In the genomic region with DNA sequence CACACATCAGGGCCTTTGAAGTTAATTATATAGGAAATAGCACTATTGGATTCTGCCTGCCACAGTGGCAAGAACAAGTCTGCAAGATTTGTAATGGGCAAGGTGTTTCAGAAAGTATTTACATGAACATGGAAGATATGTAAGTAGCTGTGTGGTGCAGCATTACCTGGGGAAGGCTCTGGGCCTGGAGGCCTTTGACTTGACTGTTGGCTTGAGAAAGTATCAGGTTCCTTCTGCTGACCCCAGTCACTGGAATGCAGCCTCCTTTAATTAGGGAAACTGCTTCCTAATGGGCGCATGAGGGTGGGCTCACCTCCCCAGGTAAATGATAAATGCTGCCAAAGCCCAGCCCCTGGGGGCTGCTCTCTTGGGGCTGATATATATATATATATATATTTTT, we compare ENCODE assay signal across 28 cellular contexts.
"Had no signal": no experiment of that assay in that cellular context is flagged by ENCODE, and none has a peak within 500 bp of the region (broad histone marks: within the 10 kb centered on the region; RNA-seq: fewer than 3 reads in every experiment).

No MANE protein-coding gene starts in this region.

- H3K27me3 ChIP-seq: hepatocyte, left lung, pancreas, stomach, testis, thyroid gland, transverse colon, upper lobe of left lung, vagina had no signal

- H3K27ac ChIP-seq: hepatocyte, left lung, pancreas, prostate gland, skin epidermis, stomach, testis, transverse colon, upper lobe of left lung, vagina had no signal

- H3K4me3 ChIP-seq: hepatocyte, left lung, lung, pancreas, prostate gland, skin epidermis, stomach, testis, thyroid gland, transverse colon, upper lobe of left lung, vagina had no signal

- H3K4me3 Mint-ChIP-seq: mesothelial cell of epicardium; naive B cell; natural killer cell treated with Interleukin-12 subunit alpha and Interleukin-12 subunit beta and Interleukin-15 and Interleukin-18, amount 100 ng/mL, for 72 hours; stimulated activated naive B cell treated with anti-CD40 and anti-IgM and Interleukin-4, amounts not matched to agents 10 μg/mL and 1 μg/mL and 100 μg/mL, for 72 hours had no signal

- H3K36me3 ChIP-seq: pancreas, prostate gland, thyroid gland, transverse colon, vagina had no signal

- H3K36me3 Mint-ChIP-seq: mesothelial cell of epicardium had no signal

- H3K4me1 ChIP-seq: testis had no signal

- H3K27ac Mint-ChIP-seq: mesothelial cell of epicardium; natural killer cell treated with Interleukin-12 subunit alpha and Interleukin-12 subunit beta and Interleukin-15 and Interleukin-18, amount 100 ng/mL, for 72 hours; stimulated activated naive B cell treated with anti-CD40 and anti-IgM and Interleukin-4, amounts not matched to agents 10 μg/mL and 1 μg/mL and 100 μg/mL, for 72 hours had no signal

- ATAC-seq: left cardiac atrium; left lung; natural killer cell treated with Interleukin-12 subunit alpha and Interleukin-12 subunit beta and Interleukin-15 and Interleukin-18, amount 100 ng/mL, for 72 hours; pancreas; right cardiac atrium; sciatic nerve; stimulated activated naive B cell treated with anti-CD40 and anti-IgM and Interleukin-4, amounts not matched to agents 10 μg/mL and 1 μg/mL and 100 μg/mL, for 72 hours; stimulated activated naive CD8-positive, alpha-beta T cell treated with anti-CD3 and anti-CD28 coated beads, Interleukin-15, Interleukin-2, amounts not matched to agents 100 U/mL and 50 U/mL, for 24 hours had no signal

- H3K9me3 ChIP-seq: left lung, pancreas, prostate gland, stomach, testis, thyroid gland, transverse colon, upper lobe of left lung, vagina had no signal

- H3K9me3 Mint-ChIP-seq: mesothelial cell of epicardium; naive B cell; natural killer cell treated with Interleukin-12 subunit alpha and Interleukin-12 subunit beta and Interleukin-15 and Interleukin-18, amount 100 ng/mL, for 72 hours; stimulated activated naive B cell treated with anti-CD40 and anti-IgM and Interleukin-4, amounts not matched to agents 10 μg/mL and 1 μg/mL and 100 μg/mL, for 72 hours had no signal

- H3K4me2 ChIP-seq: hepatocyte had no signal

- H3K27me3 Mint-ChIP-seq: naive B cell; natural killer cell treated with Interleukin-12 subunit alpha and Interleukin-12 subunit beta and Interleukin-15 and Interleukin-18, amount 100 ng/mL, for 72 hours; stimulated activated naive B cell treated with anti-CD40 and anti-IgM and Interleukin-4, amounts not matched to agents 10 μg/mL and 1 μg/mL and 100 μg/mL, for 72 hours had no signal

- DNase-seq: kidney glomerular epithelial cell; left cardiac atrium; left lung; mesendoderm; naive B cell; pancreas; posterior cingulate gyrus; retina; right cardiac atrium; stimulated activated CD4-positive, alpha-beta T cell treated with anti-CD3 and anti-CD28 coated beads, Interleukin-12 subunit alpha, Interleukin-12 subunit beta, amount 100 ng/mL, for 4 hours; stimulated activated CD4-positive, alpha-beta T cell treated with anti-CD3 and anti-CD28 coated beads, Interleukin-15, amount 100 ng/mL, for 24 hours; stimulated activated CD4-positive, alpha-beta T cell treated with anti-CD3 and anti-CD28 coated beads, Interleukin-2, amount 100 ng/mL, for 24 hours; stimulated activated CD4-positive, alpha-beta T cell treated with anti-CD3 and anti-CD28 coated beads, Interleukin-4, amount 100 ng/mL, for 1 hour; stimulated activated naive B cell treated with anti-CD40 and anti-IgM and Interleukin-4, amounts not matched to agents 10 μg/mL and 1 μg/mL and 100 μg/mL, for 72 hours; stimulated activated naive CD8-positive, alpha-beta T cell treated with anti-CD3 and anti-CD28 coated beads, Interleukin-15, Interleukin-2, amounts not matched to agents 100 U/mL and 50 U/mL, for 24 hours; stomach; testis; thyroid gland; transverse colon; upper lobe of left lung had no signal

- H3K79me2 ChIP-seq: hepatocyte had no signal

- H2AFZ ChIP-seq: hepatocyte had no signal
